ENCODE assay signal across 9 cellular contexts in the genomic region with DNA sequence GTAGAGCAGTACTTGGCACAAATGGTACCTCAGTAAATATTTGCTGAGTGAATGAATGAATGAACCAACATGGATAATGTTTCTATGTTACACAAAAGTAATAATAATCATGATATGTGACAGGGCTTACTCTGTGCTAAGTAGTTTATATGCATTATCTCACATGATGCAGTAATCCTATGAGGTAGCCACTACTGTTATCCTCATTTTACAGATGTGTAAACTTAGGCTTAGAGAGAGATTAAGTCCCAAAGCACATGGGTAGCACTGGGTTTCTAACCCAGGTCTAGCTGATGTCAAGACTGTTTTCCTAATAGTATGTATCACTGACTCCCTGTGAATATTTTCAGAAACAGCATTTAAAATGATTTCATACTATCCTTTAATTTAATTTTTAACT.
"Had no signal": no experiment of that assay in that cellular context is flagged by ENCODE, and none has a peak within 500 bp of the region (broad histone marks: within the 10 kb centered on the region; RNA-seq: fewer than 3 reads in every experiment).

No MANE protein-coding gene starts in this region.

- H3K27ac ChIP-seq: GM23248, HL-60 had no signal

- H2AFZ ChIP-seq: GM23248 had no signal

- DNase-seq: GM23248, GOT3, H7, HFFc6, IMR-90, KBM-7 had no signal

- H3K36me3 ChIP-seq: HAP-1 had no signal

- H3K9ac ChIP-seq: GM23248 had no signal

- H3K9me3 ChIP-seq: HAP-1 had no signal

- ATAC-seq: HCT116 had no signal

- H3K4me3 ChIP-seq: GM23248, HAP-1 had no signal
